Comparison of ENCODE assay signal across 1 cellular context in the genomic region with DNA sequence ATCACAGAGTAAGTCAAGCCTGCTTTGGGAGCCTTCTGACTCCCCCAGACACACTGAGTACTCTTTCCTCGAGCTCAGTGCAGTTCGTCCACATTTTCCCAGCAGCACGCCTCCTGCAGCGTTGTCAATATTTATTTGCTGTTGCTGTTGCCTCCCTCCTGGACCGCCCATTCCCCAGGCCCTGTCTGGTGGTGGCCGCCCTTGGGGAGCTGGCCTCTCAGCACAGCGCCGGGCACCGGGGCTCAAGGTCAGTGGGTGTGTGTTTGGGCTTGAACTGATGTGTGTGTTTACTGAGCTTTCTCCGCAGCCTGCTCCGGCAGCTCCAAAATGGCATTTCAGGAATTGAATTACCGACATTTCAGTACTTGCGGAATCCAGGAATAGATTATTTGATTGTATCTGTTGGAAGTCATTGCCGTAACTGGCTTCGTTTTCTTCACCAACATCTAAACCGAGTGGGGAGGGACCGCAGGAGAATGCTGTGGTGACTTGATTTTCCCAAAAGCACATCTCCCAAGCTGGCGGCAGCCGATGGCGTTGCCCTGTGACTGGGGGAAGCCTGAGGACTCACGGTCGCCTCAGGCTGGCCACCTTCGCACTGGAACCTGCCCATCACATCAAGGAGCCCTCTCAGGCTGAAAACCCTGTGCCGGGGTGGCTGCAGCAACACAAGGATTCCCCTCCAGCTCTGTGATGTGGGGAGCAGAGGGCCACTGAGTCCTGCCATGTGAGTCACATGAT.
TF ChIP-seq lines count a peak whose summit lies in the region.

No MANE protein-coding gene starts in this region.

TF ChIP-seq in HepG2, 621 proteins besides CTCF, POLR2A, EP300 and RAD21 (continued from another document and continues in another):
- TF ChIP-seq HOMEZ (CRISPR knock-in tag; IDR thresholded peaks at IDR 0.05; ENCODE audit: low read depth), result peak; percentile 87; the same call in 1 of the 2 replicates
- 0 out of 2 replicates have a peak, but pooled peaks have one; percentile 54 for TF ChIP-seq ZNF567 (CRISPR knock-in tag; IDR thresholded peaks at IDR 0.05; ENCODE audit: borderline replicate concordance)
- no peak for TF ChIP-seq ZNF768 (CRISPR knock-in tag; IDR thresholded peaks at IDR 0.05)
- no peak for TF ChIP-seq KAT7 (CRISPR knock-in tag; IDR thresholded peaks at IDR 0.05; ENCODE audit: borderline replicate concordance)
- no peak for TF ChIP-seq TAF1 (CRISPR knock-in tag; IDR thresholded peaks at IDR 0.05)
- TF ChIP-seq NKX3-1 (CRISPR knock-in tag; IDR thresholded peaks at IDR 0.05), result no peak; the same call in 1 of the 2 replicates
- TF ChIP-seq, protein P1, sequence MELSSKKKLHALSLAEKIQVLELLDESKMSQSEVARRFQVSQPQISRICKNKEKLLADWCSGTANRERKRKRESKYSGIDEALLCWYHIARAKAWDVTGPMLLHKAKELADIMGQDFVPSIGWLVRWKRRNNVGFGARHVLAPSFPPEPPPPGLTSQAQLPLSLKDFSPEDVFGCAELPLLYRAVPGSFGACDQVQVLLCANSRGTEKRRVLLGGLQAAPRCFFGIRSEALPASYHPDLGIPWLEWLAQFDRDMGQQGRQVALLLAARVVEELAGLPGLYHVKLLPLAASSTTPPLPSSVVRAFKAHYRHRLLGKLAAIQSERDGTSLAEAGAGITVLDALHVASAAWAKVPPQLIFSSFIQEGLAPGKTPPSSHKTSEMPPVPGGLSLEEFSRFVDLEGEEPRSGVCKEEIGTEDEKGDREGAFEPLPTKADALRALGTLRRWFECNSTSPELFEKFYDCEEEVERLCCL (CRISPR knock-in tag; IDR thresholded peaks at IDR 0.05; ENCODE audit: borderline replicate concordance), result no peak
- no peak for TF ChIP-seq SRSF9 (IDR thresholded peaks at IDR 0.05; ENCODE audit: borderline replicate concordance, insufficient read depth, low read depth, low read length, poor library complexity, severe bottlenecking)
- TF ChIP-seq YEATS2 (CRISPR knock-in tag; IDR thresholded peaks at IDR 0.05; ENCODE audit: borderline replicate concordance), result peak; percentile 79; the same call in 1 of the 2 replicates
- TF ChIP-seq, protein P2, sequence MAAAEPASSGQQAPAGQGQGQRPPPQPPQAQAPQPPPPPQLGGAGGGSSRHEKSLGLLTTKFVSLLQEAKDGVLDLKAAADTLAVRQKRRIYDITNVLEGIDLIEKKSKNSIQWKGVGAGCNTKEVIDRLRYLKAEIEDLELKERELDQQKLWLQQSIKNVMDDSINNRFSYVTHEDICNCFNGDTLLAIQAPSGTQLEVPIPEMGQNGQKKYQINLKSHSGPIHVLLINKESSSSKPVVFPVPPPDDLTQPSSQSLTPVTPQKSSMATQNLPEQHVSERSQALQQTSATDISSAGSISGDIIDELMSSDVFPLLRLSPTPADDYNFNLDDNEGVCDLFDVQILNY (CRISPR knock-in tag; conservative IDR thresholded peaks at IDR 0.05), result no peak
- no peak for TF ChIP-seq POLR2AphosphoS5 (IDR thresholded peaks at IDR 0.05; ENCODE audit: low read depth, low read length)
- no peak; the same call in 1 of the 2 replicates for TF ChIP-seq ZC3H13 (CRISPR knock-in tag; IDR thresholded peaks at IDR 0.05)
- TF ChIP-seq KLF12 (CRISPR knock-in tag; IDR thresholded peaks at IDR 0.05; ENCODE audit: borderline replicate concordance), result peak; percentile 81
- TF ChIP-seq TGIF2 (CRISPR knock-in tag; IDR thresholded peaks at IDR 0.05), result peak; percentile 67
- peak; percentile 87 for TF ChIP-seq ZNF136 (CRISPR knock-in tag; IDR thresholded peaks at IDR 0.05; ENCODE audit: low read depth)
- no peak for TF ChIP-seq ZNF709 (CRISPR knock-in tag; IDR thresholded peaks at IDR 0.05)
- TF ChIP-seq ZNF513 (CRISPR knock-in tag; conservative IDR thresholded peaks at IDR 0.05), result no peak
- TF ChIP-seq ZNF790 (CRISPR knock-in tag; IDR thresholded peaks at IDR 0.05; ENCODE audit: borderline replicate concordance), result no peak
- TF ChIP-seq ZNF629 (CRISPR knock-in tag; conservative IDR thresholded peaks at IDR 0.05), result peak; percentile 73
- no peak for TF ChIP-seq ZBTB3 (CRISPR knock-in tag; IDR thresholded peaks at IDR 0.05; ENCODE audit: borderline replicate concordance, low read depth)
- TF ChIP-seq, protein P3, sequence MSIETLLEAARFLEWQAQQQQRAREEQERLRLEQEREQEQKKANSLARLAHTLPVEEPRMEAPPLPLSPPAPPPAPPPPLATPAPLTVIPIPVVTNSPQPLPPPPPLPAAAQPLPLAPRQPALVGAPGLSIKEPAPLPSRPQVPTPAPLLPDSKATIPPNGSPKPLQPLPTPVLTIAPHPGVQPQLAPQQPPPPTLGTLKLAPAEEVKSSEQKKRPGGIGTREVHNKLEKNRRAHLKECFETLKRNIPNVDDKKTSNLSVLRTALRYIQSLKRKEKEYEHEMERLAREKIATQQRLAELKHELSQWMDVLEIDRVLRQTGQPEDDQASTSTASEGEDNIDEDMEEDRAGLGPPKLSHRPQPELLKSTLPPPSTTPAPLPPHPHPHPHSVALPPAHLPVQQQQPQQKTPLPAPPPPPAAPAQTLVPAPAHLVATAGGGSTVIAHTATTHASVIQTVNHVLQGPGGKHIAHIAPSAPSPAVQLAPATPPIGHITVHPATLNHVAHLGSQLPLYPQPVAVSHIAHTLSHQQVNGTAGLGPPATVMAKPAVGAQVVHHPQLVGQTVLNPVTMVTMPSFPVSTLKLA (IDR thresholded peaks at IDR 0.05), result peak; percentile 88
- TF ChIP-seq, protein P4, sequence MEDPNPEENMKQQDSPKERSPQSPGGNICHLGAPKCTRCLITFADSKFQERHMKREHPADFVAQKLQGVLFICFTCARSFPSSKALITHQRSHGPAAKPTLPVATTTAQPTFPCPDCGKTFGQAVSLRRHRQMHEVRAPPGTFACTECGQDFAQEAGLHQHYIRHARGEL (CRISPR knock-in tag; IDR thresholded peaks at IDR 0.05), result no peak
- TF ChIP-seq HNRNPLL (IDR thresholded peaks at IDR 0.05; ENCODE audit: low read depth, low read length, poor library complexity, severe bottlenecking), result peak; percentile 73
- no peak for TF ChIP-seq ZNF20 (CRISPR knock-in tag; IDR thresholded peaks at IDR 0.05)
- TF ChIP-seq ZNF335 (CRISPR knock-in tag; IDR thresholded peaks at IDR 0.05), result no peak
- no peak for TF ChIP-seq ZNF775 (CRISPR knock-in tag; IDR thresholded peaks at IDR 0.05; ENCODE audit: borderline replicate concordance)
- no peak for TF ChIP-seq ZNF496 (CRISPR knock-in tag; IDR thresholded peaks at IDR 0.05; ENCODE audit: insufficient replicate concordance)
- TF ChIP-seq ZNF331 (CRISPR knock-in tag; IDR thresholded peaks at IDR 0.05), result peak; percentile 93
- TF ChIP-seq ZNF354B (CRISPR knock-in tag; IDR thresholded peaks at IDR 0.05), result 0 out of 2 replicates have a peak, but pooled peaks have one; percentile 60
- TF ChIP-seq FOXP4 (CRISPR knock-in tag; IDR thresholded peaks at IDR 0.05), result peak; percentile 100
- 0 out of 2 replicates have a peak, but pooled peaks have one; percentile 49 for TF ChIP-seq ZKSCAN5 (CRISPR knock-in tag; IDR thresholded peaks at IDR 0.05)
- no peak; the same call in 1 of the 2 replicates for TF ChIP-seq ZNF616 (CRISPR knock-in tag; IDR thresholded peaks at IDR 0.05; ENCODE audit: low read depth)
- TF ChIP-seq, protein P5, sequence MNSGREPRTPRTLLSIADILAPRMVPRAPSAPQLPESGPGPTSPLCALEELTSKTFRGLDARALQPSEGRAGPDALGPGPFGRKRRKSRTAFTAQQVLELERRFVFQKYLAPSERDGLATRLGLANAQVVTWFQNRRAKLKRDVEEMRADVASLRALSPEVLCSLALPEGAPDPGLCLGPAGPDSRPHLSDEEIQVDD (CRISPR knock-in tag; IDR thresholded peaks at IDR 0.05; ENCODE audit: borderline replicate concordance), result no peak
- no peak for TF ChIP-seq ZNF704 (CRISPR knock-in tag; IDR thresholded peaks at IDR 0.05; ENCODE audit: borderline replicate concordance)
- TF ChIP-seq KDM5B (CRISPR knock-in tag; IDR thresholded peaks at IDR 0.05; ENCODE audit: borderline replicate concordance), result no peak; the same call in 1 of the 2 replicates
- peak; percentile 88 for TF ChIP-seq PPARG (CRISPR knock-in tag; conservative IDR thresholded peaks at IDR 0.05)
- TF ChIP-seq ZBTB38 (CRISPR knock-in tag; IDR thresholded peaks at IDR 0.05), result peak; percentile 88
- TF ChIP-seq ZNF609 (CRISPR knock-in tag; IDR thresholded peaks at IDR 0.05; ENCODE audit: borderline replicate concordance), result peak; percentile 98
- TF ChIP-seq CEBPG (CRISPR knock-in tag; IDR thresholded peaks at IDR 0.05), result peak; percentile 72
